ENCODE assay signal across 1 cellular context in genomic region chr3:50237754-50238548, GRCh38.
TF ChIP-seq lines count a peak whose summit lies in the region.

No MANE protein-coding gene starts in this region.

TF ChIP-seq in GM12878, 131 proteins besides CTCF, POLR2A, EP300 and RAD21 (continued from another document):
- peak; percentile 78; the same call in 1 of the 2 replicates for TF ChIP-seq ZBTB40 (IDR thresholded peaks at IDR 0.05; ENCODE audit: borderline replicate concordance)
- no peak for TF ChIP-seq ZBTB4 (CRISPR knock-in tag; IDR thresholded peaks at IDR 0.05)
TF ChIP-seq in GM12878: peak in this region for 33.
